17 cellular contexts compared by ENCODE assay signal in genomic region chr1:188065917-188066316, GRCh38.
"Had no signal": no experiment of that assay in that cellular context is flagged by ENCODE, and none has a peak within 500 bp of the region (broad histone marks: within the 10 kb centered on the region; RNA-seq: fewer than 3 reads in every experiment).

No MANE protein-coding gene starts in this region.

- ATAC-seq: activated CD4-positive, alpha-beta T cell treated with anti-CD3 and anti-CD28 coated beads for 36 hours; body of pancreas; effector memory CD8-positive, alpha-beta T cell; left lung; mucosa of descending colon; naive thymus-derived CD4-positive, alpha-beta T cell had no signal

- H3K27ac ChIP-seq: body of pancreas, epithelial cell of prostate, left lung, stomach had no signal

- H3K36me3 ChIP-seq: left lung, stomach had no signal

- H3K9me3 ChIP-seq: body of pancreas had no signal

- H3K4me3 ChIP-seq: body of pancreas, left lung, mucosa of descending colon, stomach had no signal

- DNase-seq: activated CD4-positive, alpha-beta memory T cell treated with anti-CD3 and anti-CD28 coated beads for 36 hours; activated CD4-positive, alpha-beta T cell treated with anti-CD3 and anti-CD28 coated beads for 36 hours; activated T-cell treated with anti-CD3 and anti-CD28 coated beads, Interleukin-2, amount 50 U/mL, for 24 hours; amniotic stem cell; body of pancreas; cerebellar nuclear complex; dermis blood vessel endothelial cell; effector memory CD8-positive, alpha-beta T cell; islet precursor cell; left lung; mammary epithelial cell; mucosa of descending colon; naive thymus-derived CD4-positive, alpha-beta T cell; stimulated activated CD4-positive, alpha-beta T cell treated with anti-CD3 and anti-CD28 coated beads, Interleukin-12 subunit alpha, Interleukin-12 subunit beta, amount 100 ng/mL, for 4 hours; stimulated activated CD4-positive, alpha-beta T cell treated with anti-CD3 and anti-CD28 coated beads, Interleukin-2, amount 100 ng/mL, for 24 hours; stomach had no signal

- H3K27me3 ChIP-seq: body of pancreas, left lung, stomach had no signal

- H3K4me1 ChIP-seq: body of pancreas, left lung, stomach had no signal
